1 cellular context compared by ENCODE assay signal in genomic region chr16:56518435-56518834, GRCh38.
A peak's percentile ranks its signal among the peaks of the same experiment; 100 is the strongest.
TF ChIP-seq lines count a peak whose summit lies in the region.

No MANE protein-coding gene starts in this region.

TF ChIP-seq in HepG2, 621 proteins besides CTCF, POLR2A, EP300 and RAD21 (continued from another document):
- TF ChIP-seq ZBTB10 (CRISPR knock-in tag; IDR thresholded peaks at IDR 0.05; ENCODE audit: borderline replicate concordance) (no peak), ZBTB25 (CRISPR knock-in tag; IDR thresholded peaks at IDR 0.05) (no peak), MIER3 (CRISPR knock-in tag; IDR thresholded peaks at IDR 0.05; ENCODE audit: borderline replicate concordance) (no peak), FOXO4 (CRISPR knock-in tag; conservative IDR thresholded peaks at IDR 0.05) (0 out of 2 replicates have a peak, but pooled peaks have one; percentile 35)
